In genomic region chr3:42582474-42583070, GRCh38 we compare ENCODE assay signal across 7 cellular contexts. TPM values are rescaled to one million over a fixed set of nuclear protein-coding genes. Genes with fewer than 3 reads are reported as not detected.
DNase-seq lines count a peak whose midpoint lies in the region; ATAC-seq and TF ChIP-seq lines count a peak whose summit lies in the region.

No MANE protein-coding gene starts in this region.

- BruUV-seq in HCT116 (replicated peaks; lab: Mats Ljungman, UMichigan) = TSS peak; percentile 79

- peak overlapping the region; percentile 75 to 80 for H3K4me3 ChIP-seq in HCT116 (replicated peaks in 1 of 2; ENCODE audit: low read depth in 1 of 2, low read length in 2 of 2)
- H3K4me3 ChIP-seq in skeletal muscle tissue (ENCODE audit: low read length in 3 of 3) = peak overlapping the region; percentile 87 to 89 (median 89)

- H3K9me3 ChIP-seq in HCT116 (ENCODE audit: control insufficient read depth in 1 of 2, insufficient read depth in 1 of 2, low read depth in 1 of 2, low read length in 2 of 2) (no peaks in the 10 kb centered on the region), T-helper 17 cell (ENCODE audit: control insufficient read depth, low read length, poor library complexity, severe bottlenecking) (no peaks in the 10 kb centered on the region), skeletal muscle tissue (ENCODE audit: control insufficient read depth in 3 of 3, low read length in 3 of 3) (no peaks in the 10 kb centered on the region)

- no peaks in the 10 kb centered on the region for H3K9me2 ChIP-seq in HCT116 (ENCODE audit: insufficient read depth)

- peak overlapping the region; percentile 100 for H3K27ac Mint-ChIP-seq in T-helper 17 cell

- no peaks in the 10 kb centered on the region for H3K27me3 ChIP-seq in HCT116 (ENCODE audit: insufficient read depth, low read length)
- H3K27me3 ChIP-seq in foreskin keratinocyte = no peaks in the 10 kb centered on the region
- H3K27me3 ChIP-seq in skeletal muscle tissue (ENCODE audit: control insufficient read depth in 3 of 3, insufficient read depth in 3 of 3, low read length in 3 of 3) = no peaks in the 10 kb centered on the region

- H3K79me2 ChIP-seq in HCT116 (ENCODE audit: insufficient read depth, low read length) = peaks cover 26% of the 10 kb centered on the region

- no peak for TF ChIP-seq CTCF in HCT116 (IDR thresholded peaks at IDR 0.05 in 2 of 3, conservative IDR thresholded peaks at IDR 0.05 in 1 of 3; ENCODE audit: borderline replicate concordance in 1 of 3, insufficient read depth in 1 of 3, low read depth in 2 of 3, low read length in 2 of 3)
- TF ChIP-seq CTCF in foreskin keratinocyte (conservative IDR thresholded peaks at IDR 0.05) = no peak

- RAD21 ChIA-PET in HCT116 (lab: Charles Lee; ENCODE audit: low non-redundant PET in 1 of 2, low total read pairs in 2 of 2, uncharacterized antibody in 2 of 2, unreplicated experiment in 2 of 2) = no interaction called here

- peaks cover 6% of the 10 kb centered on the region for H3K36me3 Mint-ChIP-seq in T-helper 17 cell (ENCODE audit: low read depth)

- ATAC-seq in HCT116 (no peak), T-helper 17 cell (no peak), foreskin keratinocyte (no peak), HG03139 (IDR thresholded peaks at IDR 0.05; ENCODE audit: unreplicated experiment) (no peak), HG02571 (IDR thresholded peaks at IDR 0.05; ENCODE audit: unreplicated experiment) (no peak)

- H3K36me3 ChIP-seq in HCT116 (ENCODE audit: control insufficient read depth in 1 of 2, insufficient read depth in 2 of 2, low read length in 2 of 2) (no peaks in the 10 kb centered on the region), skeletal muscle tissue (ENCODE audit: control insufficient read depth in 3 of 3, insufficient read depth in 3 of 3, low read length in 3 of 3) (no peaks in the 10 kb centered on the region)

- H3K27ac ChIP-seq in HCT116 (ENCODE audit: low read depth, low read length) (peak overlapping the region; percentile 78), foreskin keratinocyte (peak overlapping the region; percentile 53), skeletal muscle tissue (ENCODE audit: low read depth, low read length) (peak overlapping the region; percentile 95)

- H4K20me1 ChIP-seq in HCT116 (ENCODE audit: insufficient read depth) = no peaks in the 10 kb centered on the region

- DNase-seq in HCT116 (ENCODE audit: low read depth, low spot score) (no peak), T-helper 17 cell (no peak), foreskin keratinocyte (no peak), head of caudate nucleus (no peak)

- H3K27me3 Mint-ChIP-seq in T-helper 17 cell = no peaks in the 10 kb centered on the region

- H2AFZ ChIP-seq in HCT116 (ENCODE audit: low read depth, low read length, poor library complexity, severe bottlenecking) = peak overlapping the region; percentile 41

- H3K4me2 ChIP-seq in HCT116 (ENCODE audit: low read length) = peak overlapping the region; percentile 93

- H3K9ac ChIP-seq in HCT116 (ENCODE audit: low read length) = peak overlapping the region; percentile 70
- peak overlapping the region; percentile 77 to 92 (median 88) for H3K9ac ChIP-seq in skeletal muscle tissue (ENCODE audit: low read depth in 1 of 3, low read length in 3 of 3)

- TF ChIP-seq POLR2A in HCT116 (IDR thresholded peaks at IDR 0.05; ENCODE audit: borderline replicate concordance, extremely low read depth, insufficient read depth, insufficient read length) = no peak

- peak overlapping the region; percentile 95 for H3K4me3 Mint-ChIP-seq in T-helper 17 cell

- H3K4me1 Mint-ChIP-seq in T-helper 17 cell = peaks cover 51% of the 10 kb centered on the region

- CTCF ChIA-PET in HCT116 (lab: Charles Lee) = interaction anchor here (1.7 kb wide), 1 partner anchor 175 kb away, joined by 3 read pairs; no protein-coding TSS in a partner anchor

- POLR2A ChIA-PET in HCT116 (lab: Charles Lee) = interaction anchor here (2.2 kb wide), 2 partner anchors 8 to 81 kb away, joined by 5 to 15 read pairs; partner anchors contain the start of genes SS18L2 and VIPR1

- H3K4me1 ChIP-seq in HCT116 (ENCODE audit: control insufficient read depth in 1 of 2, insufficient read depth in 2 of 2, low read length in 2 of 2) = peaks cover 15 to 18% of the 10 kb centered on the region in 2 experiments; a peak in 3 of 4 replicates
- H3K4me1 ChIP-seq in foreskin keratinocyte = peaks cover 11% of the 10 kb centered on the region
- H3K4me1 ChIP-seq in skeletal muscle tissue (ENCODE audit: control insufficient read depth in 3 of 3, insufficient read depth in 3 of 3, low read length in 3 of 3) = peaks cover 8 to 18% (median 18%) of the 10 kb centered on the region in 3 donors

- no peak for TF ChIP-seq RAD21 in HCT116 (IDR thresholded peaks at IDR 0.05; ENCODE audit: low read depth)

- intact Hi-C loops in HCT116 (cut with micrococcal nuclease) (loop anchor here (1.0 kb wide), 1 partner anchor 8 kb away; the partner anchor contains the start of gene SS18L2), head of caudate nucleus (cut with DNase I) (loop anchor here (5.0 kb wide), 1 partner anchor 165 kb away; no protein-coding TSS in a partner anchor)

TF ChIP-seq in HCT116, 20 proteins besides CTCF, POLR2A, EP300 and RAD21:
- TF ChIP-seq REST (IDR thresholded peaks at IDR 0.05; ENCODE audit: low read depth) (no peak), SP1 (IDR thresholded peaks at IDR 0.05; ENCODE audit: low read depth) (no peak)
TF ChIP-seq in HCT116: peak in this region for 0.

RNA-seq across cellular contexts. Expression of gene SEC22C, which starts 0.8 kb away (rescaled TPM):
- 43.4 TPM for total RNA-seq in HCT116 (2021; ENCODE audit: unreplicated experiment)
- 24.2 and 33.7 TPM in 2 replicates for polyA plus RNA-seq in HCT116 (2012)
- 10 to 100 TPM; 83.2 to 84.5 TPM for total RNA-seq in T-helper 17 cell
- total RNA-seq in foreskin keratinocyte = 54.8 and 59.8 TPM in 2 replicates
- 34.9 and 40.5 TPM in 2 replicates for polyA plus RNA-seq in foreskin keratinocyte
- total RNA-seq in skeletal muscle tissue = 21.4 TPM

RNA-seq across cellular contexts. Expression of gene SS18L2, which starts 8.1 kb away (rescaled TPM):
- total RNA-seq in HCT116 (2021; ENCODE audit: unreplicated experiment) (33.0 TPM), T-helper 17 cell (10 to 100 TPM; 42.7 to 49.1 TPM), foreskin keratinocyte (27.2 and 31.9 TPM in 2 replicates), skeletal muscle tissue (15.7 TPM)
- polyA plus RNA-seq in HCT116 (2012) = 31.9 and 33.3 TPM in 2 replicates
- polyA plus RNA-seq in foreskin keratinocyte = 41.9 and 50.1 TPM in 2 replicates

RNA-seq across cellular contexts. Expression of gene NKTR, which starts 17.9 kb away (rescaled TPM):
- total RNA-seq in HCT116 (2021; ENCODE audit: unreplicated experiment) (59.7 TPM), T-helper 17 cell (100 to 1,000 TPM; 240 to 241 TPM), foreskin keratinocyte (24.7 and 26.9 TPM in 2 replicates), skeletal muscle tissue (119 TPM)
- 11.2 and 13.4 TPM in 2 replicates for polyA plus RNA-seq in HCT116 (2012)
- polyA plus RNA-seq in foreskin keratinocyte = 3.3 and 3.5 TPM in 2 replicates
